ENCODE assay signal across 9 cellular contexts in the genomic region with DNA sequence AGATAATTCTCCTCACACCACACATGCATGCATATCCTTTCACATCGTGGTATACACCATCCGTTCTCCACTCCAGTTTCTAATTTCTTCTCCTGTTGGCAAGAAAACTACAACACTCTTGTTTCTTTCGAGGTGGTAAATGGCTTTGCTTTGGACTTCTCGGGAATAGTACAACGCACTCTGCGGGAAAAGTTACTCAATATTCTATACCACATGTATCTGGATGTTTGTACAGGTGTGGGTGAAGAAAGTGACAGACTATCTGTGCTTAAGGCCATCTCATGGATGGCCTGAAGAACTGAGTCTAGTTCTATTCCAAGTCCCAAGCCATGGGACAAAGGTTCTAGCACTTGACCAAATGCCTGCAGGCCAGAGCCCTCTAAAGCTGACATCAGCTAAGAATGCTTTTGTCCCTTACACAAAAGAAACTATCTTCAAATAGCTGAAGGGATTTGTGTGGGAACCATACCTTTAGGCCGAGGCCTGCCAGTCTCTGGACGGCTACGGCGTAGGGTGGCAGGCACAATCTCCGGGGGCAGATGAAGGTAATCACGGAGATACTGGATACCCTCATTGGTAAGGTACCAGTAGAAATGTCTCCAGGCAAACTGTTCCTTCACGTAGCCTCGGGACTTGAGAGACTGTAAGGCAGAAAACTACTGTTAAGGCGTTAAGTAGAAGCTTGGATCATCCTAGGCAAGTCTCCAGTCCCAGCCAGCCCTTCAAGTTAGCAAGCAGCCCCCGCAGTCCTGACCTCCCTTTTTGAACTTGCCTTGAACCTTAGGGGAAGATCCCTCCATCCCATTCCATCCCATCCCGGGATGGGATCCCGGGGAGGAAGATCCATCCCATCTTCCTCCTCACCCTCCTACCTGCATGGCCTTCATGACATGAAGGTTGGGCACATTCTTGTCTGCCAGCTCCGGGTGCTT. TPM values are rescaled to one million over a fixed set of nuclear protein-coding genes. Genes with fewer than 3 reads are reported as not detected.
DNase-seq lines count a peak whose midpoint lies in the region; ATAC-seq, FAIRE-seq and TF ChIP-seq lines count a peak whose summit lies in the region.
"Had no signal": no experiment of that assay in that cellular context is flagged by ENCODE, and none has a peak within 500 bp of the region (broad histone marks: within the 10 kb centered on the region; RNA-seq: fewer than 3 reads in every experiment).

No MANE protein-coding gene starts in this region.

- peak overlapping the region in 9 of 10 donors; percentile 66 to 92 (median 75) for H3K4me3 ChIP-seq in heart right ventricle
- peak overlapping the region; percentile 65 for H3K4me3 ChIP-seq in K562
- H3K4me3 ChIP-seq in lung: peak overlapping the region; percentile 88
- H3K4me3 ChIP-seq in upper lobe of left lung: peak overlapping the region in 3 of 4 donors; percentile 76 to 79 (median 78)

- BruUV-seq in K562 (replicated peaks; lab: Mats Ljungman, UMichigan): no TSS peak

- H3K36me3 ChIP-seq in heart right ventricle (peaks cover 3 to 56% (median 49%) of the 10 kb centered on the region in 9 donors), K562 (ENCODE audit: control insufficient read depth, insufficient read depth, low read length) (peaks cover 60% of the 10 kb centered on the region), lung (ENCODE audit: control insufficient read depth in 2 of 2, insufficient read depth in 2 of 2, low read length in 2 of 2) (peaks cover 34 to 40% of the 10 kb centered on the region in 2 donors), upper lobe of left lung (peaks cover 35 to 54% (median 49%) of the 10 kb centered on the region in 4 donors)

- POLR2A ChIA-PET in K562 (lab: Yijun Ruan, JAX): interaction anchor here (0.8 to 4.6 kb wide), 17 partner anchors 9 to 262 kb away, joined by 3 to 65 read pairs (median 3); partner anchors contain the start of gene SMIM29

- peak overlapping the region; percentile 100 for H3K4me2 ChIP-seq in K562 (ENCODE audit: insufficient read depth, low read length)

- H3K27me3 ChIP-seq in heart right ventricle (no peaks in the 10 kb centered on the region), K562 (ENCODE audit: control insufficient read depth in 2 of 2, insufficient read depth in 2 of 2, low read length in 2 of 2) (no peaks in the 10 kb centered on the region), lung (ENCODE audit: control insufficient read depth, insufficient read depth) (no peaks in the 10 kb centered on the region), upper lobe of left lung (no peaks in the 10 kb centered on the region)

- DNase-seq in heart right ventricle (no peak), left ventricle myocardium superior (no peak), K562 (ENCODE audit: extremely low read depth in 1 of 4, low spot score in 3 of 4) (peak in 2 of 4 experiments; percentile 51), lung (ENCODE audit: low spot score) (no peak), upper lobe of left lung (no peak), AG08396 (ENCODE audit: low spot score) (no peak)
- DNase-seq: NCI-H1092 had no signal

- H4K20me1 ChIP-seq in K562 (replicated peaks; ENCODE audit: control insufficient read depth, insufficient read depth, low read length): 0 out of 2 replicates have a peak, but pooled peaks cover 7% of the 10 kb centered on the region

- no peak for FAIRE-seq in K562 (lab: Jason Lieb, UNC)

- no peak overlapping the region for H2AFZ ChIP-seq in K562 (ENCODE audit: low read depth, low read length)

- ATAC-seq in heart right ventricle (no peak), left ventricle myocardium superior (no peak), K562 (no peak), lung (ENCODE audit: insufficient read depth, low FRiP score) (no peak), upper lobe of left lung (ENCODE audit: low FRiP score in 2 of 2) (no peak), GM18873 (IDR thresholded peaks at IDR 0.05; ENCODE audit: low FRiP score, unreplicated experiment) (no peak), HG02973 (IDR thresholded peaks at IDR 0.05; ENCODE audit: unreplicated experiment) (no peak)

- H3K9me1 ChIP-seq in K562 (ENCODE audit: control insufficient read depth, insufficient read depth, low read length): no peaks in the 10 kb centered on the region

- no peak for TF ChIP-seq POLR2A in K562 (conservative IDR thresholded peaks at IDR 0.05)
- no peak for TF ChIP-seq POLR2A in upper lobe of left lung (IDR thresholded peaks at IDR 0.05)

- in situ Hi-C loops in K562 (cut with MboI): no loop called here

- TF ChIP-seq CTCF in heart right ventricle (IDR thresholded peaks at IDR 0.05) (no peak), K562 (IDR thresholded peaks at IDR 0.05 in 2 of 3, conservative IDR thresholded peaks at IDR 0.05 in 1 of 3; ENCODE audit: insufficient read depth in 2 of 3, low read depth in 1 of 3, low read length in 3 of 3) (no peak), lung (IDR thresholded peaks at IDR 0.05; ENCODE audit: control extremely low read depth, extremely low read depth) (no peak), upper lobe of left lung (IDR thresholded peaks at IDR 0.05) (no peak)

- H3K4me1 ChIP-seq in heart right ventricle (peaks cover 0 to 25% (median 16%) of the 10 kb centered on the region in 9 donors), K562 (replicated peaks in 1 of 2; ENCODE audit: control insufficient read depth in 2 of 2, insufficient read depth in 2 of 2, low read length in 2 of 2) (peaks cover 10 to 20% of the 10 kb centered on the region in 2 experiments; a peak in 4 of 5 replicates), lung (ENCODE audit: control insufficient read depth in 2 of 2, insufficient read depth in 2 of 2, low read length in 2 of 2) (peaks cover 6 to 8% of the 10 kb centered on the region in 2 donors), upper lobe of left lung (peaks cover 14 to 33% (median 21%) of the 10 kb centered on the region in 4 donors)

- TF ChIP-seq EP300 in K562 (IDR thresholded peaks at IDR 0.05; ENCODE audit: low read length) (no peak), upper lobe of left lung (IDR thresholded peaks at IDR 0.05) (no peak)

- H3K9me3 ChIP-seq in heart right ventricle (no peaks in the 10 kb centered on the region), K562 (replicated peaks; ENCODE audit: control insufficient read depth, insufficient read depth, low read depth, low read length) (no peaks in the 10 kb centered on the region), lung (ENCODE audit: control insufficient read depth in 2 of 2, insufficient read depth in 1 of 2, low read length in 1 of 2) (no peaks in the 10 kb centered on the region), upper lobe of left lung (no peaks in the 10 kb centered on the region)

- peak overlapping the region in 5 of 10 donors; percentile 76 to 87 (median 84) for H3K27ac ChIP-seq in heart right ventricle
- peak overlapping the region; percentile 81 for H3K27ac ChIP-seq in K562 (ENCODE audit: extremely low read depth, low read depth, low read length)
- peak overlapping the region in 1 of 2 donors; percentile 93 for H3K27ac ChIP-seq in lung (ENCODE audit: low read depth in 1 of 2, low read length in 1 of 2)
- peak overlapping the region in 3 of 4 donors; percentile 86 to 93 (median 87) for H3K27ac ChIP-seq in upper lobe of left lung

- intact Hi-C loops in heart right ventricle (cut with DNase I) (loop anchor here in 1 of 10 donors (5.0 kb wide), 1 partner anchor 183 kb away; no protein-coding TSS in a partner anchor), left ventricle myocardium superior (cut with micrococcal nuclease) (no loop called here), K562 (cut with micrococcal nuclease) (no loop called here)

- 81 to 84% methylated on average over 19 of the region's 19 CpGs for WGBS in heart right ventricle, 2 donors
- 38% methylated on average over 19 of the region's 19 CpGs for WGBS in K562 (ENCODE audit: insufficient coverage, low coverage, missing lambda C conversion rate)
- WGBS in lung, 2 donors: 83 to 87% methylated on average over 19 of the region's 19 CpGs
- 80 to 83% methylated on average over 18 to 19 of the region's 19 CpGs for WGBS in upper lobe of left lung, 2 donors

- TF ChIP-seq RAD21 in K562 (CRISPR knock-in tag; conservative IDR thresholded peaks at IDR 0.05 in 1 of 2, IDR thresholded peaks at IDR 0.05 in 1 of 2): no peak

- peak overlapping the region; percentile 95 to 100 for H3K9ac ChIP-seq in K562 (ENCODE audit: insufficient read depth in 1 of 2, low read depth in 2 of 2, low read length in 2 of 2)

- peaks cover 60% of the 10 kb centered on the region for H3K79me2 ChIP-seq in K562 (ENCODE audit: control insufficient read depth, insufficient read depth, low read length)

- CTCF ChIA-PET in K562 (lab: Yijun Ruan, JAX; ENCODE audit: low intra/inter-chr PET ratio): interaction anchor here (0.5 to 0.6 kb wide), 2 partner anchors 9 to 160 kb away, joined by 3 read pairs; no protein-coding TSS in a partner anchor

RNA-seq across cellular contexts. Expression of gene RPS10, which starts 1.4 kb away (rescaled TPM):
- total RNA-seq in heart right ventricle (100 to 1,000 TPM; 551 to 913 (median 607) TPM), left ventricle myocardium superior (604 TPM), K562 (2014; rRNA removed) (3,907 and 4,273 TPM in 2 replicates), K562 (2014; rRNA removed; fragmentation: Illumina TruSeq; extraction: Trizol) (2,809 and 3,197 TPM in 2 replicates), K562 (2015; rRNA removed; fragmentation: Illumina TruSeq; extraction: Trizol) (3,578 and 3,876 TPM in 2 replicates), K562 (2021) (3,062 and 3,200 TPM in 2 replicates), lung (1,000 to 10,000 TPM in 1 of 2 donors, 100 to 1,000 TPM in 1; 846 to 1,066 TPM), upper lobe of left lung (1,000 to 10,000 TPM in 4 of 6 donors, 100 to 1,000 TPM in 2; 383 to 1,975 (median 1,074) TPM)
- polyA plus RNA-seq in heart right ventricle (1,000 to 10,000 TPM; 1,305 to 2,567 TPM), K562 (2011; rRNA removed) (5,201 and 6,397 TPM in 2 replicates), K562 (2014; fragmentation: Illumina TruSeq; extraction: Trizol) (4,753 and 5,213 TPM in 2 replicates), K562 (2014; fragmentation: Nextera tagmentation; extraction: Ambion mirVana) (1,000 to 10,000 TPM; 2,680 to 3,048 TPM), K562 (2014; rRNA removed) (4,615 and 5,251 TPM in 2 replicates), lung (1,000 to 10,000 TPM; 2,410 to 2,710 TPM)
- total RNA-seq in K562 (2011; cell fraction: chromatin; rRNA removed; ENCODE audit: low replicate concordance): 244 and 499 TPM in 2 replicates
- 961 and 1,244 TPM in 2 replicates for total RNA-seq in K562 (2011; cell fraction: nucleolus; rRNA removed)
- 1,028 and 1,732 TPM in 2 replicates for total RNA-seq in K562 (2011; cell fraction: nucleoplasm; rRNA removed)
- 12,487 and 14,962 TPM in 2 replicates for polyA plus RNA-seq in K562 (2011; cell fraction: cytosol; rRNA removed)
- 1,847 and 2,630 TPM in 2 replicates for polyA plus RNA-seq in K562 (2011; cell fraction: nucleus; rRNA removed)
- polyA plus RNA-seq in K562 (2012): 4,197 and 5,822 TPM in 2 replicates
- 2,379 and 2,522 TPM in 2 replicates for polyA minus RNA-seq in K562 (2011; rRNA and poly(A)+ RNA removed)
- polyA minus RNA-seq in K562 (2011; cell fraction: cytosol; rRNA and poly(A)+ RNA removed): 976 and 1,028 TPM in 2 replicates
- polyA minus RNA-seq in K562 (2011; cell fraction: nucleus; rRNA and poly(A)+ RNA removed): 203 and 375 TPM in 2 replicates

RNA-seq across cellular contexts. Expression of gene NUDT3, which starts 32.0 kb away (rescaled TPM):
- 10 to 100 TPM; 41.9 to 67.1 (median 59.0) TPM for total RNA-seq in heart right ventricle
- 10 to 100 TPM in 1 of 2 donors, 1 to 10 TPM in 1; 9.3 to 20.9 TPM for polyA plus RNA-seq in heart right ventricle
- total RNA-seq in left ventricle myocardium superior: 59.3 TPM
- total RNA-seq in K562 (2011; cell fraction: chromatin; rRNA removed; ENCODE audit: low replicate concordance): 19.3 and 42.2 TPM in 2 replicates
- total RNA-seq in K562 (2011; cell fraction: nucleolus; rRNA removed): 17.3 and 21.3 TPM in 2 replicates
- 38.4 and 67.7 TPM in 2 replicates for total RNA-seq in K562 (2011; cell fraction: nucleoplasm; rRNA removed)
- 47.3 and 51.0 TPM in 2 replicates for total RNA-seq in K562 (2014; rRNA removed)
- 61.8 and 70.8 TPM in 2 replicates for total RNA-seq in K562 (2014; rRNA removed; fragmentation: Illumina TruSeq; extraction: Trizol)
- 57.2 and 59.8 TPM in 2 replicates for total RNA-seq in K562 (2015; rRNA removed; fragmentation: Illumina TruSeq; extraction: Trizol)
- total RNA-seq in K562 (2021): 49.8 and 56.4 TPM in 2 replicates
- polyA plus RNA-seq in K562 (2011; rRNA removed): 68.5 and 81.2 TPM in 2 replicates
- 29.2 and 49.7 TPM in 2 replicates for polyA plus RNA-seq in K562 (2011; cell fraction: cytosol; rRNA removed)
- 20.7 and 29.1 TPM in 2 replicates for polyA plus RNA-seq in K562 (2011; cell fraction: nucleus; rRNA removed)
- 15.2 and 19.2 TPM in 2 replicates for polyA plus RNA-seq in K562 (2012)
- 54.8 and 56.0 TPM in 2 replicates for polyA plus RNA-seq in K562 (2014; fragmentation: Illumina TruSeq; extraction: Trizol)
- polyA plus RNA-seq in K562 (2014; fragmentation: Nextera tagmentation; extraction: Ambion mirVana): 10 to 100 TPM in 1 of 2 experiments, 1 to 10 TPM in 1; 5.4 to 57.7 TPM
- polyA plus RNA-seq in K562 (2014; rRNA removed): 54.4 and 56.8 TPM in 2 replicates
- 105 and 133 TPM in 2 replicates for polyA minus RNA-seq in K562 (2011; rRNA and poly(A)+ RNA removed)
- polyA minus RNA-seq in K562 (2011; cell fraction: cytosol; rRNA and poly(A)+ RNA removed): 46.1 and 59.9 TPM in 2 replicates
- 9.4 and 18.1 TPM in 2 replicates for polyA minus RNA-seq in K562 (2011; cell fraction: nucleus; rRNA and poly(A)+ RNA removed)
- 10 to 100 TPM; 34.8 to 38.5 TPM for total RNA-seq in lung
- 10 to 100 TPM in 1 of 2 donors, 1 to 10 TPM in 1; 9.0 to 10.8 TPM for polyA plus RNA-seq in lung
- 10 to 100 TPM; 15.1 to 32.7 (median 26.0) TPM for total RNA-seq in upper lobe of left lung

RNA-seq across cellular contexts. Expression of gene PACSIN1, which starts 41.4 kb away (rescaled TPM):
- total RNA-seq in heart right ventricle: 10 to 100 TPM in 2 of 10 donors, 1 to 10 TPM in 8; 4.0 to 11.2 (median 6.3) TPM
- polyA plus RNA-seq in heart right ventricle: 1 to 10 TPM in 1 of 2 donors, under 1 TPM in 1; 0.77 to 5.8 TPM
- total RNA-seq in left ventricle myocardium superior: 13.6 TPM
- 1.5 and 2.1 TPM in 2 replicates for total RNA-seq in K562 (2011; cell fraction: chromatin; rRNA removed; ENCODE audit: low replicate concordance)
- 1.2 and 1.3 TPM in 2 replicates for total RNA-seq in K562 (2011; cell fraction: nucleolus; rRNA removed)
- 0.99 and 1.1 TPM in 2 replicates for total RNA-seq in K562 (2011; cell fraction: nucleoplasm; rRNA removed)
- 0.41 and 0.45 TPM in 2 replicates for total RNA-seq in K562 (2014; rRNA removed)
- 0.10 and 0.29 TPM in 2 replicates for total RNA-seq in K562 (2014; rRNA removed; fragmentation: Illumina TruSeq; extraction: Trizol)
- 0.22 and 0.23 TPM in 2 replicates for total RNA-seq in K562 (2015; rRNA removed; fragmentation: Illumina TruSeq; extraction: Trizol)
- total RNA-seq in K562 (2021): 0.98 and 1.7 TPM in 2 replicates
- 1.1 and 1.4 TPM in 2 replicates for polyA plus RNA-seq in K562 (2011; rRNA removed)
- polyA plus RNA-seq in K562 (2011; cell fraction: cytosol; rRNA removed): 1.2 and 1.6 TPM in 2 replicates
- 2.2 and 3.4 TPM in 2 replicates for polyA plus RNA-seq in K562 (2011; cell fraction: nucleus; rRNA removed)
- 0.90 and 1.2 TPM in 2 replicates for polyA plus RNA-seq in K562 (2012)
- 0.79 and 1.4 TPM in 2 replicates for polyA plus RNA-seq in K562 (2014; fragmentation: Illumina TruSeq; extraction: Trizol)
- under 1 TPM; 0.01 to 0.03 TPM for polyA plus RNA-seq in K562 (2014; fragmentation: Nextera tagmentation; extraction: Ambion mirVana)
- 0.98 and 1.2 TPM in 2 replicates for polyA plus RNA-seq in K562 (2014; rRNA removed)
- 0.98 and 1.1 TPM in 2 replicates for polyA minus RNA-seq in K562 (2011; rRNA and poly(A)+ RNA removed)
- 0.95 and 1.7 TPM in 2 replicates for polyA minus RNA-seq in K562 (2011; cell fraction: cytosol; rRNA and poly(A)+ RNA removed)
- 0.67 and 1.9 TPM in 2 replicates for polyA minus RNA-seq in K562 (2011; cell fraction: nucleus; rRNA and poly(A)+ RNA removed)
- total RNA-seq in lung: under 1 TPM; 0.15 to 0.17 TPM
- polyA plus RNA-seq in lung: under 1 TPM; 0.02 to 0.08 TPM
- 1 to 10 TPM in 1 of 6 donors, under 1 TPM in 2, not detected in 3; 0.06 to 3.0 (median 0.17) TPM for total RNA-seq in upper lobe of left lung
